Comparison of ENCODE assay signal across 24 cellular contexts in genomic region chr16:59510008-59510424, GRCh38.
A peak's percentile ranks its signal among the peaks of the same experiment; 100 is the strongest.
DNase-seq lines count a peak whose midpoint lies in the region; ATAC-seq and TF ChIP-seq lines count a peak whose summit lies in the region.
"Had no signal": no experiment of that assay in that cellular context is flagged by ENCODE, and none has a peak within 500 bp of the region (broad histone marks: within the 10 kb centered on the region; RNA-seq: fewer than 3 reads in every experiment).

No MANE protein-coding gene starts in this region.

- no peak overlapping the region for H3K27ac ChIP-seq in gastrocnemius medialis
- H3K27ac ChIP-seq: body of pancreas, C4-2B, foreskin keratinocyte, Peyer's patch, prostate gland, SJCRH30 had no signal

- no peak for TF ChIP-seq POLR2A in gastrocnemius medialis (IDR thresholded peaks at IDR 0.05)

- ATAC-seq in GM19395 (IDR thresholded peaks at IDR 0.05; ENCODE audit: unreplicated experiment) (no peak), gastrocnemius medialis (no peak)
- no peak for ATAC-seq in stimulated activated memory B cell treated with anti-CD40 and anti-IgM and Interleukin-4, amounts not matched to agents 10 μg/mL and 1 μg/mL and 100 μg/mL, for 72 hours
- ATAC-seq: body of pancreas, foreskin keratinocyte had no signal

- intact Hi-C loops in gastrocnemius medialis (cut with DNase I; ENCODE audit: low total_unique reads), result no loop called here

- no peaks in the 10 kb centered on the region for H3K27me3 ChIP-seq in gastrocnemius medialis
- H3K27me3 ChIP-seq: body of pancreas, foreskin keratinocyte, Peyer's patch, SJCRH30 had no signal

- no peaks in the 10 kb centered on the region for H3K9me3 ChIP-seq in gastrocnemius medialis
- H3K9me3 ChIP-seq: body of pancreas, Peyer's patch, prostate gland had no signal

- no peaks in the 10 kb centered on the region for H3K4me1 ChIP-seq in gastrocnemius medialis
- H3K4me1 ChIP-seq: body of pancreas, foreskin keratinocyte, Peyer's patch, prostate gland, SJCRH30 had no signal

- H3K27ac Mint-ChIP-seq in stimulated activated memory B cell treated with anti-CD40 and anti-IgM and Interleukin-4, amounts not matched to agents 10 μg/mL and 1 μg/mL and 100 μg/mL, for 72 hours, result no peak overlapping the region

- H3K27me3 Mint-ChIP-seq in stimulated activated memory B cell treated with anti-CD40 and anti-IgM and Interleukin-4, amounts not matched to agents 10 μg/mL and 1 μg/mL and 100 μg/mL, for 72 hours, result no peaks in the 10 kb centered on the region

- peaks cover under 1% of the 10 kb centered on the region for H3K9me3 Mint-ChIP-seq in stimulated activated memory B cell treated with anti-CD40 and anti-IgM and Interleukin-4, amounts not matched to agents 10 μg/mL and 1 μg/mL and 100 μg/mL, for 72 hours

- no peak for TF ChIP-seq CTCF in gastrocnemius medialis (IDR thresholded peaks at IDR 0.05 in 4 of 5, conservative IDR thresholded peaks at IDR 0.05 in 1 of 5)

- peak; percentile 12 for DNase-seq in DMS 273 treated with DMSO at 0.1 percent for 48 hours (lab: John Stamatoyannopoulos, UW)
- DNase-seq in NCI-H446 treated with DMSO at 0.1 percent for 48 hours (lab: John Stamatoyannopoulos, UW), result peak; percentile 23
- DNase-seq in fibroblast of gingiva (ENCODE audit: low read depth), result peak; percentile 20
- DNase-seq in putamen (ENCODE audit: low spot score), result peak; percentile 37
- no peak for DNase-seq in NCI-H2107 (lab: John Stamatoyannopoulos, UW)
- DNase-seq in gastrocnemius medialis, result no peak
- DNase-seq: activated gamma-delta T cell; body of pancreas; erythroblast; foreskin keratinocyte; MM.1S; NCI-H1417; NCI-H2081 treated with DMSO at 0.1 percent for 48 hours; NCI-H510A treated with DMSO at 0.1 percent for 48 hours; NK-92 treated with Interleukin-12 subunit alpha and Interleukin-12 subunit beta, amount 100 ng/mL, for 24 hours; Peyer's patch; SJCRH30; stimulated activated CD8-positive, alpha-beta memory T cell treated with anti-CD3 and anti-CD28 coated beads, Interleukin-4, amount 100 ng/mL, for 48 hours; T-helper 1 cell had no signal

- no peaks in the 10 kb centered on the region for H3K36me3 Mint-ChIP-seq in stimulated activated memory B cell treated with anti-CD40 and anti-IgM and Interleukin-4, amounts not matched to agents 10 μg/mL and 1 μg/mL and 100 μg/mL, for 72 hours

- H3K4me3 Mint-ChIP-seq in stimulated activated memory B cell treated with anti-CD40 and anti-IgM and Interleukin-4, amounts not matched to agents 10 μg/mL and 1 μg/mL and 100 μg/mL, for 72 hours, result no peak overlapping the region
- H3K4me3 Mint-ChIP-seq: neural crest cell had no signal

- H3K36me3 ChIP-seq in gastrocnemius medialis, result no peaks in the 10 kb centered on the region
- H3K36me3 ChIP-seq: Peyer's patch, prostate gland, SJCRH30 had no signal

- H3K4me3 ChIP-seq in gastrocnemius medialis, result no peak overlapping the region
- H3K4me3 ChIP-seq: body of pancreas, Peyer's patch, prostate gland, SJCRH30 had no signal

- no peaks in the 10 kb centered on the region for H3K4me1 Mint-ChIP-seq in stimulated activated memory B cell treated with anti-CD40 and anti-IgM and Interleukin-4, amounts not matched to agents 10 μg/mL and 1 μg/mL and 100 μg/mL, for 72 hours
- H3K4me1 Mint-ChIP-seq: neural crest cell had no signal

- in situ Hi-C loops in gastrocnemius medialis (cut with MboI; ENCODE audit: low sequenced_read_pairs in 4 of 4), result no loop called here

Comparison
In these comparisons a context has a peak if more than half of its experiments do, and no peak if none do; other contexts are left out.
1. DNase-seq: peak in DMS 273 treated with DMSO at 0.1 percent for 48 hours (single experiment), NCI-H446 treated with DMSO at 0.1 percent for 48 hours (single experiment), fibroblast of gingiva (single experiment) and putamen (single experiment); none in NCI-H2107 (single experiment) and gastrocnemius medialis (0 of 2).